8 cellular contexts compared by ENCODE assay signal in genomic region chr2:156436477-156437085, GRCh38. TPM values are rescaled to one million over a fixed set of nuclear protein-coding genes. Genes with fewer than 3 reads are reported as not detected.
DNase-seq lines count a peak whose midpoint lies in the region; ATAC-seq and TF ChIP-seq lines count a peak whose summit lies in the region.

No MANE protein-coding gene starts in this region.

- H3K4me1 ChIP-seq in rectal smooth muscle tissue (ENCODE audit: control insufficient read depth, insufficient read depth, low read length): peaks cover 6% of the 10 kb centered on the region

- H3K36me3 ChIP-seq in rectal smooth muscle tissue (ENCODE audit: control insufficient read depth, insufficient read depth, low read length): no peaks in the 10 kb centered on the region

- peak overlapping the region; percentile 91 for H3K4me3 ChIP-seq in rectal smooth muscle tissue (ENCODE audit: low read length)

- peak; percentile 56 for DNase-seq in SIG-M5 treated with dmso at 0.1 percent for 504 hours (lab: John Stamatoyannopoulos, UW; ENCODE audit: unreplicated experiment)
- no peak for DNase-seq in SIG-M5 (lab: John Stamatoyannopoulos, UW)
- peak; percentile 67 for DNase-seq in NCI-H1694 treated with DMSO at 0.1 percent for 48 hours (lab: John Stamatoyannopoulos, UW)
- peak in 1 of 2 donors; percentile 22 for DNase-seq in activated naive CD4-positive, alpha-beta T cell treated with anti-CD3 and anti-CD28 coated beads, Interleukin-2, amount 50 U/mL, for 72 hours (ENCODE audit: low spot score in 2 of 2)
- no peak for DNase-seq in left ventricle myocardium superior
- no peak for DNase-seq in omental fat pad (ENCODE audit: low spot score)

- H3K36me3 Mint-ChIP-seq in activated naive CD4-positive, alpha-beta T cell treated with anti-CD3 and anti-CD28 coated beads, Interleukin-2, amount 50 U/mL, for 72 hours: peaks cover 16 to 35% of the 10 kb centered on the region in 2 donors

- peak; percentile 60 for ATAC-seq in HG02623 (IDR thresholded peaks at IDR 0.05; ENCODE audit: unreplicated experiment)
- peak; percentile 34 to 41 for ATAC-seq in activated naive CD4-positive, alpha-beta T cell treated with anti-CD3 and anti-CD28 coated beads, Interleukin-2, amount 50 U/mL, for 72 hours
- peak; percentile 28 for ATAC-seq in left ventricle myocardium superior
- ATAC-seq in omental fat pad (ENCODE audit: low FRiP score): no peak

- intact Hi-C loops in left ventricle myocardium superior (cut with micrococcal nuclease): no loop called here

- no peaks in the 10 kb centered on the region for H3K27me3 ChIP-seq in rectal smooth muscle tissue (ENCODE audit: control insufficient read depth, insufficient read depth, low read length)

- no peaks in the 10 kb centered on the region for H3K9me3 Mint-ChIP-seq in activated naive CD4-positive, alpha-beta T cell treated with anti-CD3 and anti-CD28 coated beads, Interleukin-2, amount 50 U/mL, for 72 hours

- H3K27ac Mint-ChIP-seq in activated naive CD4-positive, alpha-beta T cell treated with anti-CD3 and anti-CD28 coated beads, Interleukin-2, amount 50 U/mL, for 72 hours: peak overlapping the region; percentile 92 to 97

- H3K27ac ChIP-seq in rectal smooth muscle tissue (ENCODE audit: low read depth, low read length): peak overlapping the region; percentile 98

- TF ChIP-seq CTCF in omental fat pad (IDR thresholded peaks at IDR 0.05): no peak

- peak overlapping the region; percentile 95 for H3K9ac ChIP-seq in rectal smooth muscle tissue (ENCODE audit: low read length)

RNA-seq across cellular contexts. Expression of gene GPD2, which starts 0.4 kb away (rescaled TPM):
- 10 to 100 TPM; 21.9 to 28.0 TPM for total RNA-seq in activated naive CD4-positive, alpha-beta T cell treated with anti-CD3 and anti-CD28 coated beads, Interleukin-2, amount 50 U/mL, for 72 hours
- total RNA-seq in left ventricle myocardium superior (18.5 TPM), omental fat pad (10 to 100 TPM; 38.7 to 62.9 (median 40.7) TPM)

Comparison
In these comparisons a context has a peak if more than half of its experiments do, and no peak if none do; other contexts are left out.
1. DNase-seq: peak in SIG-M5 treated with dmso at 0.1 percent for 504 hours (single experiment) and NCI-H1694 treated with DMSO at 0.1 percent for 48 hours (single experiment); none in SIG-M5 (single experiment), left ventricle myocardium superior (single experiment) and omental fat pad (single experiment).